ENCODE assay signal across 8 cellular contexts in the genomic region with DNA sequence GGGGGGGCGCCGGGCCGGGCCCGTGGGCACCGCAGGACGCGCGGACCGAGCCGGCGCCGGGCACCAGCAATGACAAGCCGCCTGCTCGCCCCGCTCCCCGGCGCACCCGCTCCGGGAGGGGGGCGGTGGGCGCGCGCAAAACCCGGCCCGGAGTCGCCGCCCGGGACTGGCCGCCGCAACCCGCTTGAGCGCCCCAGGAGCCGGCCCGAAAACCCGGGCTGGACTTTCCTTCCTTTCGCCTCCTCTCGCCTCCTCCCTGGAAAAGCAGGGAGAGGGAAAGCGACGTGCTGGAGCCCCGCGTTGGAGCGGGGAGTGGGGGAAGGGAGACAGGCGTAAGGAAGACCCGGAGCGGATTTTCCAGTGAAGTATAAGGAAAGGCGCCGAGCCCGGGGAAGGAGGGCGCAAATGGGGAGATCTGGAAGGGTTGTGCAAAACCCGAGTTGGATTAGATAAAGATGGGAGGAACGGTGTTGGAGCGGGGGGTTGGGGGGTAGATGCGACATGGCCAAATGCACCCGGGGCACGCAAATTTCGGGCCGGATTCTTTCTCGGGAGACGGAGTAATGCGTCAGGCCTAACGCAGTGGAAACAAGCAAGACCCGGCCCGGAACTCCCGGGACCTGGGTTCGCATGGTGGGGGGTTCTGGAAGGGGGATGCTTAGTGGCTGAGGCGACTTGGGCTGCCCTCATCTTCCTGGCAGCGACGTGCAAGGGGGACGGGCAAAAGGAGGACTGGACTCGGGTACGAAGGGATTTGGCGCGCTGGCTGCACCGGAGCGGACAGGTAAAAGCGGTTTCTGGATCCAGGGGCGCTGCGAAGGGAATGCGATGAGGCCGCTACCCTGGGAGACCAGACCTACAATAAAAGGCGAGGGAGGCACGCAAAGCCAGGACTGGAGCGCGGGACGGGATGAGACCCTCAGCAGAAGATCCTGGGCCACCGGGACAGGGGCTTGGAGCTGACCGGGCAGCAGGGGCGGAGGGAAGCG. TPM values are rescaled to one million over a fixed set of nuclear protein-coding genes. Genes with fewer than 3 reads are reported as not detected.
DNase-seq lines count a peak whose midpoint lies in the region; TF ChIP-seq lines count a peak whose summit lies in the region.
"Not testable (repeated sequence)": the region's sequence is repeated elsewhere in the genome, so short reads cannot be mapped to it uniquely, and the experiment has no call there.

No MANE protein-coding gene starts in this region.

- H3K27ac ChIP-seq in RWPE1: peak overlapping the region; percentile 44
- peak overlapping the region; percentile 62 for H3K27ac ChIP-seq in layer of hippocampus (ENCODE audit: low read depth, low read length)
- H3K27ac ChIP-seq in skeletal muscle tissue (ENCODE audit: low read depth, low read length): not testable (repeated sequence)
- peak overlapping the region; percentile 70 for H3K27ac ChIP-seq in vagina

- H3K9me3 ChIP-seq in skeletal muscle tissue (ENCODE audit: control insufficient read depth in 3 of 3, low read length in 3 of 3); vagina: not testable (repeated sequence)

- POLR2A ChIA-PET in RWPE1 (lab: Yijun Ruan, JAX; ENCODE audit: low non-redundant PET): not testable (repeated sequence)

- not testable (repeated sequence) for H3K27me3 ChIP-seq in layer of hippocampus (ENCODE audit: control insufficient read depth, insufficient read depth, low read length); vagina
- peaks cover 11 to 24% (median 22%) of the 10 kb centered on the region in 3 donors for H3K27me3 ChIP-seq in skeletal muscle tissue (ENCODE audit: control insufficient read depth in 3 of 3, insufficient read depth in 3 of 3, low read length in 3 of 3)

- intact Hi-C loops in vagina (cut with DNase I): loop anchor here (10.0 kb wide), 1 partner anchor 208 kb away; the partner anchor contains the start of gene DDX39A

- TF ChIP-seq POLR2A in vagina (IDR thresholded peaks at IDR 0.05): peak in 1 of 2 donors; percentile 86

- H3K4me3 ChIP-seq in skeletal muscle tissue (ENCODE audit: low read length in 3 of 3) (peak overlapping the region; percentile 38 to 67 (median 63)), vagina (peak overlapping the region; percentile 72 to 79)

- H3K9ac ChIP-seq in skeletal muscle tissue (ENCODE audit: low read depth in 1 of 3, low read length in 3 of 3): peak overlapping the region in 2 of 3 donors; percentile 33 to 72

- CTCF ChIA-PET in RWPE1 (lab: Yijun Ruan, JAX): not testable (repeated sequence)

- not testable (repeated sequence) for TF ChIP-seq CTCF in RWPE1 (conservative IDR thresholded peaks at IDR 0.05; ENCODE audit: low read depth)
- TF ChIP-seq CTCF in vagina (IDR thresholded peaks at IDR 0.05): peak in 1 of 3 experiments; percentile 51

- H3K36me3 ChIP-seq in skeletal muscle tissue (ENCODE audit: control insufficient read depth in 3 of 3, insufficient read depth in 3 of 3, low read length in 3 of 3); vagina: not testable (repeated sequence)

- not testable (repeated sequence) for H3K4me1 ChIP-seq in skeletal muscle tissue (ENCODE audit: control insufficient read depth in 3 of 3, insufficient read depth in 3 of 3, low read length in 3 of 3); vagina

- DNase-seq in GM04504 (ENCODE audit: low read depth) (peak; percentile 89), MV-4-11 (lab: John Stamatoyannopoulos, UW) (peak; percentile 69), RWPE1 (ENCODE audit: low spot score) (peak; percentile 64), activated T-cell treated with anti-CD3 and anti-CD28 coated beads for 48 hours (ENCODE audit: low read depth) (peak; percentile 75), vagina (ENCODE audit: extremely low spot score in 2 of 2) (peak in 1 of 2 donors; percentile 95)
- DNase-seq in effector CD8-positive, alpha-beta T cell (lab: John Stamatoyannopoulos, UW): peak; percentile 76

RNA-seq across cellular contexts. Expression of gene ADGRL1, which starts 1.1 kb away (rescaled TPM):
- total RNA-seq in skeletal muscle tissue (12.0 TPM), vagina (23.3 TPM)
